Comparison of ENCODE assay signal across 10 cellular contexts in genomic region chr14:55303646-55304277, GRCh38. TPM values are rescaled to one million over a fixed set of nuclear protein-coding genes. Genes with fewer than 3 reads are reported as not detected.
DNase-seq lines count a peak whose midpoint lies in the region; ATAC-seq, FAIRE-seq and TF ChIP-seq lines count a peak whose summit lies in the region.
"Had no signal": no experiment of that assay in that cellular context is flagged by ENCODE, and none has a peak within 500 bp of the region (broad histone marks: within the 10 kb centered on the region; RNA-seq: fewer than 3 reads in every experiment).

No MANE protein-coding gene starts in this region.

- BruUV-seq in Calu3 (replicated peaks; lab: Mats Ljungman, UMichigan), result no TSS peak

- DNase-seq in activated naive CD8-positive, alpha-beta T cell treated with anti-CD3 and anti-CD28 coated beads, Interleukin-2, amount 50 U/mL, for 24 hours, result no peak
- DNase-seq in HL-60 (ENCODE audit: low read depth in 1 of 2, low spot score in 1 of 2) (no peak), endodermal cell (no peak), suprapubic skin (ENCODE audit: low spot score in 2 of 2) (no peak), Calu3 (no peak), urothelium cell line (ENCODE audit: low spot score) (no peak)
- no peak for DNase-seq in activated effector memory CD4-positive, alpha-beta T cell treated with anti-CD3 and anti-CD28 coated beads, Interleukin-2, amount 50 U/mL, for 16 hours
- DNase-seq: AML-193 had no signal

- no peak overlapping the region for H3K9ac ChIP-seq in endodermal cell (ENCODE audit: extremely low read depth, low read length, poor library complexity, severe bottlenecking)

- intact Hi-C loops in Calu3 (cut with micrococcal nuclease; ENCODE audit: unreplicated experiment), result loop anchor here (5.0 kb wide), 1 partner anchor 49 kb away; no protein-coding TSS in a partner anchor

- peaks cover 10% of the 10 kb centered on the region for H3K36me3 Mint-ChIP-seq in activated naive CD8-positive, alpha-beta T cell
- peaks cover 21% of the 10 kb centered on the region for H3K36me3 Mint-ChIP-seq in activated naive CD8-positive, alpha-beta T cell treated with anti-CD3 and anti-CD28 coated beads, Interleukin-2, amount 50 U/mL, for 24 hours (ENCODE audit: low read depth)
- H3K36me3 Mint-ChIP-seq in endodermal cell (ENCODE audit: low read depth) (peaks cover 22% of the 10 kb centered on the region), Calu3 (ENCODE audit: insufficient read depth, unreplicated experiment) (peaks cover 4% of the 10 kb centered on the region)

- no peak for TF ChIP-seq CTCF in HL-60 (IDR thresholded peaks at IDR 0.05; ENCODE audit: insufficient read depth, low read length)
- no peak for TF ChIP-seq CTCF in endodermal cell (conservative IDR thresholded peaks at IDR 0.05)
- no peak for TF ChIP-seq CTCF in suprapubic skin (IDR thresholded peaks at IDR 0.05)
- no peak for TF ChIP-seq CTCF in Calu3 (IDR thresholded peaks at IDR 0.05; ENCODE audit: unreplicated experiment)

- TF ChIP-seq EP300 in suprapubic skin (IDR thresholded peaks at IDR 0.05), result no peak

- no peaks in the 10 kb centered on the region for H3K27me3 Mint-ChIP-seq in activated naive CD8-positive, alpha-beta T cell
- H3K27me3 Mint-ChIP-seq in activated naive CD8-positive, alpha-beta T cell treated with anti-CD3 and anti-CD28 coated beads, Interleukin-2, amount 50 U/mL, for 24 hours, result no peaks in the 10 kb centered on the region
- H3K27me3 Mint-ChIP-seq in endodermal cell (ENCODE audit: insufficient read depth), result no peaks in the 10 kb centered on the region
- no peaks in the 10 kb centered on the region for H3K27me3 Mint-ChIP-seq in Calu3 (ENCODE audit: unreplicated experiment)
- H3K27me3 Mint-ChIP-seq: brain had no signal

- no peak overlapping the region for H3K4me3 Mint-ChIP-seq in activated naive CD8-positive, alpha-beta T cell
- no peak overlapping the region for H3K4me3 Mint-ChIP-seq in activated naive CD8-positive, alpha-beta T cell treated with anti-CD3 and anti-CD28 coated beads, Interleukin-2, amount 50 U/mL, for 24 hours
- H3K4me3 Mint-ChIP-seq in endodermal cell (no peak overlapping the region), Calu3 (ENCODE audit: low read depth, unreplicated experiment) (no peak overlapping the region)
- H3K4me3 Mint-ChIP-seq: brain had no signal

- no peak for ATAC-seq in activated naive CD8-positive, alpha-beta T cell treated with anti-CD3 and anti-CD28 coated beads, Interleukin-2, amount 50 U/mL, for 24 hours

- H3K4me1 Mint-ChIP-seq in activated naive CD8-positive, alpha-beta T cell (ENCODE audit: low read depth), result peaks cover 48% of the 10 kb centered on the region
- H3K4me1 Mint-ChIP-seq in activated naive CD8-positive, alpha-beta T cell treated with anti-CD3 and anti-CD28 coated beads, Interleukin-2, amount 50 U/mL, for 24 hours, result peaks cover 51% of the 10 kb centered on the region
- H3K4me1 Mint-ChIP-seq in endodermal cell, result peaks cover 49% of the 10 kb centered on the region
- peaks cover 19% of the 10 kb centered on the region for H3K4me1 Mint-ChIP-seq in Calu3 (ENCODE audit: low read depth, unreplicated experiment)

- 71 to 78% methylated on average over 1 to 2 of the region's 2 CpGs for WGBS in endodermal cell (ENCODE audit: insufficient coverage in 1 of 2, insufficient read length in 1 of 2), 2 experiments
- WGBS in suprapubic skin, result 55% methylated on average over 2 of the region's 2 CpGs

- no peak for FAIRE-seq in urothelium cell line (lab: Jason Lieb, UNC)

- H3K27me3 ChIP-seq in HL-60 (ENCODE audit: insufficient read depth, poor library complexity, severe bottlenecking) (no peaks in the 10 kb centered on the region), endodermal cell (ENCODE audit: control insufficient read depth, insufficient read depth, low read length, poor library complexity, severe bottlenecking) (no peaks in the 10 kb centered on the region), suprapubic skin (no peaks in the 10 kb centered on the region)

- no peak for TF ChIP-seq POLR2A in suprapubic skin (IDR thresholded peaks at IDR 0.05)

- H3K4me3 ChIP-seq in HL-60 (replicated peaks; ENCODE audit: insufficient read depth, low read length), result no peak overlapping the region
- no peak overlapping the region for H3K4me3 ChIP-seq in endodermal cell (ENCODE audit: low read length)
- no peak overlapping the region for H3K4me3 ChIP-seq in suprapubic skin

- H3K27ac ChIP-seq in HL-60 (replicated peaks), result peak overlapping the region; percentile 66
- no peak overlapping the region for H3K27ac ChIP-seq in endodermal cell (ENCODE audit: low read depth, low read length)
- peak overlapping the region; percentile 6 for H3K27ac ChIP-seq in suprapubic skin

- no peaks in the 10 kb centered on the region for H3K9me3 Mint-ChIP-seq in activated naive CD8-positive, alpha-beta T cell (ENCODE audit: low read depth)
- H3K9me3 Mint-ChIP-seq in activated naive CD8-positive, alpha-beta T cell treated with anti-CD3 and anti-CD28 coated beads, Interleukin-2, amount 50 U/mL, for 24 hours, result no peaks in the 10 kb centered on the region
- no peaks in the 10 kb centered on the region for H3K9me3 Mint-ChIP-seq in endodermal cell
- no peaks in the 10 kb centered on the region for H3K9me3 Mint-ChIP-seq in Calu3 (ENCODE audit: low read depth, unreplicated experiment)
- H3K9me3 Mint-ChIP-seq: brain had no signal

- CTCF ChIA-PET in Calu3 (lab: Charles Lee), result no interaction called here

- H3K36me3 ChIP-seq in endodermal cell (ENCODE audit: control insufficient read depth, insufficient read depth, low read length) (peaks cover 23% of the 10 kb centered on the region), suprapubic skin (peaks cover 3% of the 10 kb centered on the region)

- H3K27ac Mint-ChIP-seq in activated naive CD8-positive, alpha-beta T cell, result peak overlapping the region; percentile 43
- no peak overlapping the region for H3K27ac Mint-ChIP-seq in activated naive CD8-positive, alpha-beta T cell treated with anti-CD3 and anti-CD28 coated beads, Interleukin-2, amount 50 U/mL, for 24 hours
- H3K27ac Mint-ChIP-seq in endodermal cell, result peak overlapping the region; percentile 56
- H3K27ac Mint-ChIP-seq in Calu3 (ENCODE audit: unreplicated experiment), result no peak overlapping the region

- H3K4me1 ChIP-seq in endodermal cell (ENCODE audit: control insufficient read depth, insufficient read depth, low read length) (peaks cover 9% of the 10 kb centered on the region), suprapubic skin (peaks cover 37% of the 10 kb centered on the region)

- H3K9me3 ChIP-seq in endodermal cell (ENCODE audit: control insufficient read depth, low read length), result no peaks in the 10 kb centered on the region
- no peaks in the 10 kb centered on the region for H3K9me3 ChIP-seq in suprapubic skin

RNA-seq across cellular contexts. Expression of gene FBXO34, which starts 32.5 kb away (rescaled TPM):
- total RNA-seq in endodermal cell, result 10 to 100 TPM; 44.1 to 51.6 TPM
- polyA plus RNA-seq in endodermal cell (2013, experiment 1 of 2), result 17.3 TPM
- 19.2 TPM for polyA plus RNA-seq in endodermal cell (2013, experiment 2 of 2)
- total RNA-seq in suprapubic skin, result 10 to 100 TPM; 28.8 to 44.4 (median 33.8) TPM
- total RNA-seq in Calu3 (2022), result 30.0 and 34.5 TPM in 2 replicates

Comparison
In these comparisons a context has a peak if more than half of its experiments do, and no peak if none do; other contexts are left out.
1. H3K27ac Mint-ChIP-seq: peak in activated naive CD8-positive, alpha-beta T cell (single experiment) and endodermal cell (single experiment); none in activated naive CD8-positive, alpha-beta T cell treated with anti-CD3 and anti-CD28 coated beads, Interleukin-2, amount 50 U/mL, for 24 hours (single experiment) and Calu3 (single experiment).